In genomic region chr10:101897633-101898032, GRCh38 we compare ENCODE assay signal across 9 cellular contexts. TPM values are rescaled to one million over a fixed set of nuclear protein-coding genes. Genes with fewer than 3 reads are reported as not detected.
DNase-seq lines count a peak whose midpoint lies in the region; ATAC-seq and TF ChIP-seq lines count a peak whose summit lies in the region.
"Had no signal": no experiment of that assay in that cellular context is flagged by ENCODE, and none has a peak within 500 bp of the region (broad histone marks: within the 10 kb centered on the region; RNA-seq: fewer than 3 reads in every experiment).

No MANE protein-coding gene starts in this region.

- no peak overlapping the region for H2AFZ ChIP-seq in PC-3 (ENCODE audit: low read length)

- no peaks in the 10 kb centered on the region for H3K27me3 Mint-ChIP-seq in stimulated activated memory B cell treated with anti-CD40 and anti-IgM and Interleukin-4, amounts not matched to agents 10 μg/mL and 1 μg/mL and 100 μg/mL, for 72 hours
- no peaks in the 10 kb centered on the region for H3K27me3 Mint-ChIP-seq in activated naive CD4-positive, alpha-beta T cell treated with anti-CD3 and anti-CD28 coated beads, Interleukin-2, amount 10 ng/mL, durations not matched to agents 7 days and 5 days

- H3K9ac ChIP-seq in PC-3 (ENCODE audit: low read length) = no peak overlapping the region

- H3K27ac ChIP-seq in PC-3 (ENCODE audit: low read length) = no peak overlapping the region

- H3K4me3 Mint-ChIP-seq in stimulated activated memory B cell treated with anti-CD40 and anti-IgM and Interleukin-4, amounts not matched to agents 10 μg/mL and 1 μg/mL and 100 μg/mL, for 72 hours = no peak overlapping the region
- no peak overlapping the region for H3K4me3 Mint-ChIP-seq in activated naive CD4-positive, alpha-beta T cell treated with anti-CD3 and anti-CD28 coated beads, Interleukin-2, amount 10 ng/mL, durations not matched to agents 7 days and 5 days

- H3K4me2 ChIP-seq in PC-3 (ENCODE audit: low read length) = no peak overlapping the region

- CTCF ChIA-PET in PC-3 (lab: Charles Lee) = interaction anchor here (0.6 to 1.6 kb wide), 3 partner anchors 8 to 112 kb away, joined by 5 to 7 read pairs (median 6); no protein-coding TSS in a partner anchor
- CTCF ChIA-PET in activated naive CD4-positive, alpha-beta T cell treated with anti-CD3 and anti-CD28 coated beads, Interleukin-2, amount 10 ng/mL, durations not matched to agents 7 days and 5 days (lab: Charles Lee) = interaction anchor here (0.6 to 1.7 kb wide), 6 partner anchors 8 to 175 kb away, joined by 3 to 5 read pairs (median 3); no protein-coding TSS in a partner anchor

- peaks cover 10% of the 10 kb centered on the region for H3K4me1 ChIP-seq in PC-3 (ENCODE audit: insufficient read depth, low read length)

- H3K27ac Mint-ChIP-seq in stimulated activated memory B cell treated with anti-CD40 and anti-IgM and Interleukin-4, amounts not matched to agents 10 μg/mL and 1 μg/mL and 100 μg/mL, for 72 hours = peak overlapping the region; percentile 46
- no peak overlapping the region for H3K27ac Mint-ChIP-seq in activated naive CD4-positive, alpha-beta T cell treated with anti-CD3 and anti-CD28 coated beads, Interleukin-2, amount 10 ng/mL, durations not matched to agents 7 days and 5 days
- H3K27ac Mint-ChIP-seq: activated T-helper 2 cell treated with anti-CD3 and anti-CD28 coated beads, Interferon-gamma antibody, Interleukin-2, Interleukin-4, amounts not matched to agents 10 μg/mL and 5 μg/mL and 100 μg/mL, durations not matched to agents 14 hours and 24 hours and 36 hours had no signal

- ATAC-seq in PC-3 = peak; percentile 81
- ATAC-seq in stimulated activated memory B cell treated with anti-CD40 and anti-IgM and Interleukin-4, amounts not matched to agents 10 μg/mL and 1 μg/mL and 100 μg/mL, for 72 hours = no peak

- no peaks in the 10 kb centered on the region for H3K9me3 ChIP-seq in PC-3 (ENCODE audit: low read length)

- DNase-seq in NCI-H2171 treated with DMSO at 0.1 percent for 48 hours (lab: John Stamatoyannopoulos, UW) (peak; percentile 46), NCI-H2171 (lab: John Stamatoyannopoulos, UW) (no peak), PC-3 (peak; percentile 48), fibroblast of pulmonary artery (ENCODE audit: low read depth) (peak; percentile 20), inferior parietal cortex (ENCODE audit: extremely low spot score) (no peak)
- DNase-seq in activated naive CD4-positive, alpha-beta T cell treated with anti-CD3 and anti-CD28 coated beads, Interleukin-2, amount 10 ng/mL, durations not matched to agents 7 days and 5 days = no peak
- no peak for DNase-seq in stimulated activated CD4-positive, alpha-beta T cell treated with anti-CD3 and anti-CD28 coated beads, Interleukin-4, amount 100 ng/mL, for 4 hours

- no peaks in the 10 kb centered on the region for H3K36me3 ChIP-seq in PC-3 (ENCODE audit: low read depth, low read length)

- no TSS peak for BruUV-seq in PC-3 (replicated peaks; lab: Mats Ljungman, UMichigan)

- peaks cover 10% of the 10 kb centered on the region for H3K36me3 Mint-ChIP-seq in stimulated activated memory B cell treated with anti-CD40 and anti-IgM and Interleukin-4, amounts not matched to agents 10 μg/mL and 1 μg/mL and 100 μg/mL, for 72 hours
- H3K36me3 Mint-ChIP-seq in activated naive CD4-positive, alpha-beta T cell treated with anti-CD3 and anti-CD28 coated beads, Interleukin-2, amount 10 ng/mL, durations not matched to agents 7 days and 5 days = no peaks in the 10 kb centered on the region

- H3K27me3 ChIP-seq in PC-3 (ENCODE audit: low read length) = no peaks in the 10 kb centered on the region

- H3K9me2 ChIP-seq in PC-3 (replicated peaks; ENCODE audit: low read length) = no peaks in the 10 kb centered on the region

- H3K9me3 Mint-ChIP-seq in stimulated activated memory B cell treated with anti-CD40 and anti-IgM and Interleukin-4, amounts not matched to agents 10 μg/mL and 1 μg/mL and 100 μg/mL, for 72 hours = no peaks in the 10 kb centered on the region
- H3K9me3 Mint-ChIP-seq in activated naive CD4-positive, alpha-beta T cell treated with anti-CD3 and anti-CD28 coated beads, Interleukin-2, amount 10 ng/mL, durations not matched to agents 7 days and 5 days = no peaks in the 10 kb centered on the region
- H3K9me3 Mint-ChIP-seq: activated T-helper 2 cell treated with anti-CD3 and anti-CD28 coated beads, Interferon-gamma antibody, Interleukin-2, Interleukin-4, amounts not matched to agents 10 μg/mL and 5 μg/mL and 100 μg/mL, durations not matched to agents 14 hours and 24 hours and 36 hours had no signal

- no peaks in the 10 kb centered on the region for H3F3A ChIP-seq in PC-3 (ENCODE audit: low read length, unreplicated experiment)

- intact Hi-C loops in PC-3 (cut with micrococcal nuclease) = loop anchor here (5.0 kb wide), 1 partner anchor 70 kb away; no protein-coding TSS in a partner anchor

- no peaks in the 10 kb centered on the region for H3K79me2 ChIP-seq in PC-3 (ENCODE audit: low read length)

- peaks cover 63% of the 10 kb centered on the region for H3K4me1 Mint-ChIP-seq in stimulated activated memory B cell treated with anti-CD40 and anti-IgM and Interleukin-4, amounts not matched to agents 10 μg/mL and 1 μg/mL and 100 μg/mL, for 72 hours
- no peaks in the 10 kb centered on the region for H3K4me1 Mint-ChIP-seq in activated naive CD4-positive, alpha-beta T cell treated with anti-CD3 and anti-CD28 coated beads, Interleukin-2, amount 10 ng/mL, durations not matched to agents 7 days and 5 days

- POLR2A ChIA-PET in PC-3 (lab: Charles Lee; ENCODE audit: unreplicated experiment) = interaction anchor here (0.6 kb wide), 1 partner anchor 84 kb away, joined by 6 read pairs; no protein-coding TSS in a partner anchor

- H4K20me1 ChIP-seq in PC-3 (ENCODE audit: low read length) = no peaks in the 10 kb centered on the region

- TF ChIP-seq CTCF in PC-3 (conservative IDR thresholded peaks at IDR 0.05; ENCODE audit: low read depth, low read length) (no peak), fibroblast of pulmonary artery (IDR thresholded peaks at IDR 0.05; ENCODE audit: low read length, missing control alignments) (no peak)

- H3K4me3 ChIP-seq in PC-3 (ENCODE audit: low read length) = no peak overlapping the region
- no peak overlapping the region for H3K4me3 ChIP-seq in fibroblast of pulmonary artery (replicated peaks; ENCODE audit: low read depth, low read length)

RNA-seq across cellular contexts. Expression of gene KCNIP2, which starts 54.0 kb away (rescaled TPM):
- 0.46 and 1.5 TPM in 2 replicates for total RNA-seq in PC-3 (2014; rRNA removed)

Comparison
In these comparisons a context has a peak if more than half of its experiments do, and no peak if none do; other contexts are left out.
1. DNase-seq: peak in NCI-H2171 treated with DMSO at 0.1 percent for 48 hours (single experiment), PC-3 (single experiment) and fibroblast of pulmonary artery (single experiment); none in NCI-H2171 (single experiment), inferior parietal cortex (single experiment), activated naive CD4-positive, alpha-beta T cell treated with anti-CD3 and anti-CD28 coated beads, Interleukin-2, amount 10 ng/mL, durations not matched to agents 7 days and 5 days (single experiment) and stimulated activated CD4-positive, alpha-beta T cell treated with anti-CD3 and anti-CD28 coated beads, Interleukin-4, amount 100 ng/mL, for 4 hours (0 of 2).